10 cellular contexts compared by ENCODE assay signal in the genomic region with DNA sequence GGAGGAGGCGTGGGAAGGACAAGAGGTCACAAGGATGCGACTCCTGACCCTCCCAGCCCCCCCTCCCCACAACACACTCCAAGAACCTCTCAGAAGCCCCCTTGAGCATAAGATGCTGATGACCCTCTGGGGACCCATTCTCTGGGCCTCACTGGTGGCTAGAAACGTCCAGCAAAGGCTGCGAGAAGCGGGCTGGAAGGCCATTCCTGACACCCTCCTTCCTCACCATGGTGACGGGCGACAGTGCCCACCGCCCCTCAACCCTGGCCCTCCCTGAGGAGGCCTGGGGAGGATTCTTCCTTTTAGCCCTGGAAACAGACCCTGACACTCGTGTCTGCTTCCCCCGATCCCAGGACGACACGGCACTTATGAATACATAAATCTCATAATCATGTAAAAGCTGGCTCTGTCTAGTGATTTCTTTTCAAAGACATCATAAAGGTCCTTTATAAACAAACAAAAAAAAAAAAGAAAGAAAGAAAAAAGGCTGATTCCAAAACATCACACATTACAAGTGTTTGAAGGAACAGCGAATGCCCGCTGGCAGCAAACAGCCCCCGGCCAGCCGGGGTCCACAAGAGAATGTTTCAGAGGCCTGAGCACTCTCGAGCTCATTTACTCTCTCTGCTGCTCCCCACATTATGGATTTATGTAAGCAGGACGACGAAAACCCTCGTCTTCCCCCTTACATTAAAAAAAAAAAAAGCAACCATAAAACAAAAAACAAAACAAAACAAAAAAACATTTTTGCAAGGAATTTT. TPM values are rescaled to one million over a fixed set of nuclear protein-coding genes. Genes with fewer than 3 reads are reported as not detected.
DNase-seq lines count a peak whose midpoint lies in the region; ATAC-seq and TF ChIP-seq lines count a peak whose summit lies in the region.
"Had no signal": no experiment of that assay in that cellular context is flagged by ENCODE, and none has a peak within 500 bp of the region (broad histone marks: within the 10 kb centered on the region; RNA-seq: fewer than 3 reads in every experiment).

No MANE protein-coding gene starts in this region.

- no peaks in the 10 kb centered on the region for H3K27me3 ChIP-seq in upper lobe of left lung
- H3K27me3 ChIP-seq: brain microvascular endothelial cell had no signal

- no peak for ATAC-seq in natural killer cell treated with Interleukin-12 subunit alpha and Interleukin-12 subunit beta and Interleukin-15 and Interleukin-18, amount 100 ng/mL, for 72 hours
- ATAC-seq in upper lobe of left lung (ENCODE audit: low FRiP score in 2 of 2) (no peak), GM21360 (IDR thresholded peaks at IDR 0.05; ENCODE audit: unreplicated experiment) (no peak)

- no peak for TF ChIP-seq EP300 in upper lobe of left lung (IDR thresholded peaks at IDR 0.05)

- no peak for DNase-seq in activated naive CD4-positive, alpha-beta T cell treated with Interleukin-2 at 50 U/mL for 16 hours
- DNase-seq in natural killer cell treated with Interleukin-12 subunit alpha and Interleukin-12 subunit beta and Interleukin-15 and Interleukin-18, amount 100 ng/mL, for 72 hours (ENCODE audit: low spot score) = no peak
- DNase-seq in upper lobe of left lung (no peak), HCEC 1CT (no peak)
- no peak for DNase-seq in activated CD4-positive, CD25-positive, alpha-beta regulatory T cell (lab: John Stamatoyannopoulos, UW)
- DNase-seq: NCI-H524 treated with DMSO at 0.1 percent for 48 hours had no signal

- H3K9me3 ChIP-seq in upper lobe of left lung = no peaks in the 10 kb centered on the region

- no peak for TF ChIP-seq CTCF in upper lobe of left lung (IDR thresholded peaks at IDR 0.05)

- H3K4me3 Mint-ChIP-seq in activated naive CD4-positive, alpha-beta T cell treated with anti-CD3 and anti-CD28 coated beads, Interleukin-2, amount 50 U/mL, for 24 hours = no peak overlapping the region
- H3K4me3 Mint-ChIP-seq in dendritic cell treated with granulocyte-macrophage colony-stimulating factor and Interleukin-4, amounts not matched to agents 40 ng/mL and 50 ng/mL, for 4 days = peak overlapping the region; percentile 57
- H3K4me3 Mint-ChIP-seq in natural killer cell treated with Interleukin-12 subunit alpha and Interleukin-12 subunit beta and Interleukin-15 and Interleukin-18, amount 100 ng/mL, for 72 hours = peak overlapping the region; percentile 70

- peaks cover 53 to 83% (median 61%) of the 10 kb centered on the region in 4 donors for H3K4me1 ChIP-seq in upper lobe of left lung

- H3K27me3 Mint-ChIP-seq in activated naive CD4-positive, alpha-beta T cell treated with anti-CD3 and anti-CD28 coated beads, Interleukin-2, amount 50 U/mL, for 24 hours = no peaks in the 10 kb centered on the region
- H3K27me3 Mint-ChIP-seq in dendritic cell treated with granulocyte-macrophage colony-stimulating factor and Interleukin-4, amounts not matched to agents 40 ng/mL and 50 ng/mL, for 4 days = no peaks in the 10 kb centered on the region
- H3K27me3 Mint-ChIP-seq in natural killer cell treated with Interleukin-12 subunit alpha and Interleukin-12 subunit beta and Interleukin-15 and Interleukin-18, amount 100 ng/mL, for 72 hours = no peaks in the 10 kb centered on the region

- TF ChIP-seq POLR2A in upper lobe of left lung (IDR thresholded peaks at IDR 0.05) = no peak

- H3K4me3 ChIP-seq in upper lobe of left lung = no peak overlapping the region

- no peaks in the 10 kb centered on the region for H3K9me3 Mint-ChIP-seq in activated naive CD4-positive, alpha-beta T cell treated with anti-CD3 and anti-CD28 coated beads, Interleukin-2, amount 50 U/mL, for 24 hours
- H3K9me3 Mint-ChIP-seq in dendritic cell treated with granulocyte-macrophage colony-stimulating factor and Interleukin-4, amounts not matched to agents 40 ng/mL and 50 ng/mL, for 4 days = no peaks in the 10 kb centered on the region
- no peaks in the 10 kb centered on the region for H3K9me3 Mint-ChIP-seq in natural killer cell treated with Interleukin-12 subunit alpha and Interleukin-12 subunit beta and Interleukin-15 and Interleukin-18, amount 100 ng/mL, for 72 hours

- H3K4me1 Mint-ChIP-seq in activated naive CD4-positive, alpha-beta T cell treated with anti-CD3 and anti-CD28 coated beads, Interleukin-2, amount 50 U/mL, for 24 hours = peaks cover 62% of the 10 kb centered on the region
- peaks cover 78% of the 10 kb centered on the region for H3K4me1 Mint-ChIP-seq in dendritic cell treated with granulocyte-macrophage colony-stimulating factor and Interleukin-4, amounts not matched to agents 40 ng/mL and 50 ng/mL, for 4 days (ENCODE audit: low read depth)
- peaks cover 66 to 69% of the 10 kb centered on the region in 2 donors for H3K4me1 Mint-ChIP-seq in natural killer cell treated with Interleukin-12 subunit alpha and Interleukin-12 subunit beta and Interleukin-15 and Interleukin-18, amount 100 ng/mL, for 72 hours (ENCODE audit: low read depth in 2 of 2)

- intact Hi-C loops in dendritic cell treated with granulocyte-macrophage colony-stimulating factor and Interleukin-4, amounts not matched to agents 40 ng/mL and 50 ng/mL, for 4 days (cut with micrococcal nuclease) = loop anchor here (1.0 to 5.0 kb wide), 2 partner anchors 13 to 40 kb away; a partner anchor contains a TSS

- H3K36me3 ChIP-seq in upper lobe of left lung = no peaks in the 10 kb centered on the region
- H3K36me3 ChIP-seq: brain microvascular endothelial cell had no signal

- H3K27ac Mint-ChIP-seq in activated naive CD4-positive, alpha-beta T cell treated with anti-CD3 and anti-CD28 coated beads, Interleukin-2, amount 50 U/mL, for 24 hours = peak overlapping the region; percentile 59
- H3K27ac Mint-ChIP-seq in dendritic cell treated with granulocyte-macrophage colony-stimulating factor and Interleukin-4, amounts not matched to agents 40 ng/mL and 50 ng/mL, for 4 days = peak overlapping the region; percentile 83
- no peak overlapping the region for H3K27ac Mint-ChIP-seq in natural killer cell treated with Interleukin-12 subunit alpha and Interleukin-12 subunit beta and Interleukin-15 and Interleukin-18, amount 100 ng/mL, for 72 hours

- 41 to 54% methylated on average over 20 of the region's 20 CpGs for WGBS in upper lobe of left lung, 2 donors

- H3K27ac ChIP-seq in upper lobe of left lung = peak overlapping the region; percentile 40 to 72 (median 42)
- H3K27ac ChIP-seq: brain microvascular endothelial cell had no signal

- no peaks in the 10 kb centered on the region for H3K36me3 Mint-ChIP-seq in activated naive CD4-positive, alpha-beta T cell treated with anti-CD3 and anti-CD28 coated beads, Interleukin-2, amount 50 U/mL, for 24 hours
- peaks cover 44% of the 10 kb centered on the region for H3K36me3 Mint-ChIP-seq in dendritic cell treated with granulocyte-macrophage colony-stimulating factor and Interleukin-4, amounts not matched to agents 40 ng/mL and 50 ng/mL, for 4 days (ENCODE audit: low read depth)
- H3K36me3 Mint-ChIP-seq in natural killer cell treated with Interleukin-12 subunit alpha and Interleukin-12 subunit beta and Interleukin-15 and Interleukin-18, amount 100 ng/mL, for 72 hours = no peaks in the 10 kb centered on the region

RNA-seq across cellular contexts. Expression of a gene that starts 40.7 kb away (rescaled TPM):
- total RNA-seq in natural killer cell treated with Interleukin-12 subunit alpha and Interleukin-12 subunit beta and Interleukin-15 and Interleukin-18, amount 100 ng/mL, for 72 hours = 100 to 1,000 TPM; 132 to 167 TPM
- 100 to 1,000 TPM in 2 of 6 donors, 10 to 100 TPM in 4; 42.8 to 177 (median 74.6) TPM for total RNA-seq in upper lobe of left lung

Comparison
In these comparisons a context has a peak if more than half of its experiments do, and no peak if none do; other contexts are left out.
1. H3K27ac Mint-ChIP-seq: peak in activated naive CD4-positive, alpha-beta T cell treated with anti-CD3 and anti-CD28 coated beads, Interleukin-2, amount 50 U/mL, for 24 hours (single experiment) and dendritic cell treated with granulocyte-macrophage colony-stimulating factor and Interleukin-4, amounts not matched to agents 40 ng/mL and 50 ng/mL, for 4 days (single experiment); none in natural killer cell treated with Interleukin-12 subunit alpha and Interleukin-12 subunit beta and Interleukin-15 and Interleukin-18, amount 100 ng/mL, for 72 hours (0 of 2).